ENCODE assay signal across 8 cellular contexts in genomic region chr2:174025271-174026121, GRCh38.
DNase-seq lines count a peak whose midpoint lies in the region; ATAC-seq, FAIRE-seq and TF ChIP-seq lines count a peak whose summit lies in the region.

No MANE protein-coding gene starts in this region.

- H3K27ac ChIP-seq in cingulate gyrus (ENCODE audit: low read depth, low read length) (peak overlapping the region; percentile 54), transverse colon (peak overlapping the region; percentile 63 to 86 (median 72))

- no peak for FAIRE-seq in RCC 7860 (lab: Jason Lieb, UNC)

- TF ChIP-seq POLR2A in NB4 (IDR thresholded peaks at IDR 0.05; ENCODE audit: extremely low read depth, insufficient read length) (no peak), transverse colon (IDR thresholded peaks at IDR 0.05) (no peak)

- WGBS in transverse colon (ENCODE audit: low coverage in 1 of 2), 2 donors, result 40 to 74% methylated on average over 2 to 33 of the region's 47 CpGs

- TF ChIP-seq CTCF in NB4 (IDR thresholded peaks at IDR 0.05; ENCODE audit: low read depth, low read length) (no peak), transverse colon (IDR thresholded peaks at IDR 0.05) (no peak)

- H3K36me3 ChIP-seq in transverse colon, result no peaks in the 10 kb centered on the region

- no peak for TF ChIP-seq EP300 in transverse colon (IDR thresholded peaks at IDR 0.05; ENCODE audit: low read depth)

- peak; percentile 87 for DNase-seq in NB4 (ENCODE audit: low read depth)
- DNase-seq in medulla oblongata (ENCODE audit: extremely low spot score), result peak; percentile 74
- DNase-seq in transverse colon, result peak; percentile 65
- DNase-seq in NCI-H446 (lab: John Stamatoyannopoulos, UW), result no peak
- no peak for DNase-seq in RCC 7860 (ENCODE audit: low spot score)

- H3K9me3 ChIP-seq in transverse colon, result no peaks in the 10 kb centered on the region

- intact Hi-C loops in transverse colon (cut with DNase I; ENCODE audit: low total_unique reads), result no loop called here

- in situ Hi-C loops in transverse colon (cut with MboI; ENCODE audit: low pct_ligation_motif_present in 1 of 4, low pct_unique_long_range_greater_than_20kb in 1 of 4, low sequenced_read_pairs in 3 of 4), result loop anchor here in 1 of 4 donors (25.0 kb wide), 1 partner anchor 138 kb away; no protein-coding TSS in a partner anchor

- peaks cover 0 to 26% (median 3%) of the 10 kb centered on the region in 4 donors for H3K4me1 ChIP-seq in transverse colon

- H3K4me3 ChIP-seq in NB4 (ENCODE audit: low read depth, low read length) (no peak overlapping the region), transverse colon (no peak overlapping the region)

- no peak for ATAC-seq in HG03280 (IDR thresholded peaks at IDR 0.05; ENCODE audit: unreplicated experiment)
- no peak for ATAC-seq in GM21390 (IDR thresholded peaks at IDR 0.05; ENCODE audit: unreplicated experiment)

- H3K27me3 ChIP-seq in transverse colon, result no peaks in the 10 kb centered on the region

Comparison
In these comparisons a context has a peak if more than half of its experiments do, and no peak if none do; other contexts are left out.
1. DNase-seq: peak in NB4 (single experiment), medulla oblongata (single experiment) and transverse colon (single experiment); none in NCI-H446 (0 of 2) and RCC 7860 (single experiment).